ENCODE assay signal across 1 cellular context in the genomic region with DNA sequence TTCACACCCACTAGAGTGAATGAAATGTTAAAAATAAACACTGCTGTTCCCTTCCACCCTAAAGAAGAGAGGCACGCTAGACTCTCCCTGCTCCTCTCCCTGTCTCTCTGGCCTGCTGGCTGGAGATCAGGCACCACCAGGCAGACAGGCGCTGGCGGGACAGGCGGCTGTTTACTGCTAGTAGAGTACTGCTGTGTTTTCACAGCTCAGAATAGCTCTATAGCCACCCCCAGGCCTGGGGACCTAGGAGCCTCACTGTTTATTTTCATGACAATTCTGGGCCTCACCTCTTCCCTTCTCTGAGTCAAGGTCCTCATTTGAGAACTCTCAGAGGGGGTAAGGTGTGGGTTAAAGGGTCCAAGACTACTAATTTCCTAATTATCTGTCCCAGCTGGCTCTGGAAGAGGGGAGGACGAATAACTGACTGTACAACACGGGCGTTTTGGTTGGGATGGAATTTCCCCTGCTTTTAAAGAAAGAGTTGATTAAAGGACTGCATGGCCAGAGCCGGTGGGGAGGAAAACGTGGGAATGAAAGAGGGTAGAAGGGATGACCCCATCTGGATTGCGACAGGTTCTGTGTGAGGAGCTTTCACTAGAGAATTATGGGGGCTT.
A peak's percentile ranks its signal among the peaks of the same experiment; 100 is the strongest.
TF ChIP-seq lines count a peak whose summit lies in the region.

No MANE protein-coding gene starts in this region.

TF ChIP-seq in HepG2, 621 proteins besides CTCF, POLR2A, EP300 and RAD21 (continued from another document and continues in another):
- TF ChIP-seq, protein P1, sequence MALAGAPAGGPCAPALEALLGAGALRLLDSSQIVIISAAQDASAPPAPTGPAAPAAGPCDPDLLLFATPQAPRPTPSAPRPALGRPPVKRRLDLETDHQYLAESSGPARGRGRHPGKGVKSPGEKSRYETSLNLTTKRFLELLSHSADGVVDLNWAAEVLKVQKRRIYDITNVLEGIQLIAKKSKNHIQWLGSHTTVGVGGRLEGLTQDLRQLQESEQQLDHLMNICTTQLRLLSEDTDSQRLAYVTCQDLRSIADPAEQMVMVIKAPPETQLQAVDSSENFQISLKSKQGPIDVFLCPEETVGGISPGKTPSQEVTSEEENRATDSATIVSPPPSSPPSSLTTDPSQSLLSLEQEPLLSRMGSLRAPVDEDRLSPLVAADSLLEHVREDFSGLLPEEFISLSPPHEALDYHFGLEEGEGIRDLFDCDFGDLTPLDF (CRISPR knock-in tag; IDR thresholded peaks at IDR 0.05) = no peak
- TF ChIP-seq ZMYM4 (CRISPR knock-in tag; IDR thresholded peaks at IDR 0.05) (peak; percentile 15; the same call in 1 of the 2 replicates), EEA1 (CRISPR knock-in tag; IDR thresholded peaks at IDR 0.05; ENCODE audit: borderline replicate concordance) (no peak), RCOR2 (CRISPR knock-in tag; IDR thresholded peaks at IDR 0.05) (peak; percentile 39; the same call in 1 of the 2 replicates), SOX6 (IDR thresholded peaks at IDR 0.05) (no peak), SOX6 (CRISPR knock-in tag; IDR thresholded peaks at IDR 0.05) (peak; percentile 59), TARDBP (CRISPR knock-in tag; IDR thresholded peaks at IDR 0.05) (peak; percentile 78; the same call in 1 of the 2 replicates), ZFAT (CRISPR knock-in tag; conservative IDR thresholded peaks at IDR 0.05) (no peak), PHF21A (CRISPR knock-in tag; IDR thresholded peaks at IDR 0.05) (peak; percentile 88), ZSCAN22 (CRISPR knock-in tag; IDR thresholded peaks at IDR 0.05) (no peak), CREBL2 (CRISPR knock-in tag; IDR thresholded peaks at IDR 0.05; ENCODE audit: borderline replicate concordance) (no peak), SALL1 (CRISPR knock-in tag; IDR thresholded peaks at IDR 0.05) (peak; percentile 73), ZNF543 (CRISPR knock-in tag; IDR thresholded peaks at IDR 0.05) (peak; percentile 44; the same call in 1 of the 2 replicates), SRSF4 (IDR thresholded peaks at IDR 0.05; ENCODE audit: low read depth, low read length, poor library complexity, severe bottlenecking) (no peak), KAT2B (IDR thresholded peaks at IDR 0.05; ENCODE audit: borderline replicate concordance, low read depth, low read length) (no peak), SP1 (IDR thresholded peaks at IDR 0.05) (no peak), SP1 (CRISPR knock-in tag; IDR thresholded peaks at IDR 0.05) (no peak), ZFYVE20 (CRISPR knock-in tag; IDR thresholded peaks at IDR 0.05; ENCODE audit: borderline replicate concordance, low read depth) (no peak), HMG20A (CRISPR knock-in tag; IDR thresholded peaks at IDR 0.05; ENCODE audit: borderline replicate concordance) (peak; percentile 35; the same call in 1 of the 2 replicates), UBTF (CRISPR knock-in tag; IDR thresholded peaks at IDR 0.05) (peak; percentile 54), ZNF773 (CRISPR knock-in tag; IDR thresholded peaks at IDR 0.05; ENCODE audit: borderline replicate concordance) (no peak), GPN1 (CRISPR knock-in tag; IDR thresholded peaks at IDR 0.05; ENCODE audit: borderline replicate concordance) (no peak), ZNF550 (CRISPR knock-in tag; IDR thresholded peaks at IDR 0.05; ENCODE audit: borderline replicate concordance) (no peak), POGK (CRISPR knock-in tag; conservative IDR thresholded peaks at IDR 0.05) (0 out of 2 replicates have a peak, but pooled peaks have one; percentile 28), KDM5A (IDR thresholded peaks at IDR 0.05; ENCODE audit: borderline replicate concordance, low read length) (no peak), SMAD9 (CRISPR knock-in tag; IDR thresholded peaks at IDR 0.05) (no peak), CEBPZ (IDR thresholded peaks at IDR 0.05; ENCODE audit: low read length) (no peak), DZIP1 (CRISPR knock-in tag; IDR thresholded peaks at IDR 0.05) (no peak), TCF7L2 (IDR thresholded peaks at IDR 0.05; ENCODE audit: low read depth, low read length) (no peak), ZNF75D (CRISPR knock-in tag; IDR thresholded peaks at IDR 0.05; ENCODE audit: borderline replicate concordance) (no peak), ETV5 (CRISPR knock-in tag; IDR thresholded peaks at IDR 0.05; ENCODE audit: borderline replicate concordance) (no peak), ARHGAP35 (CRISPR knock-in tag; IDR thresholded peaks at IDR 0.05; ENCODE audit: borderline replicate concordance) (no peak), KAT8 (CRISPR knock-in tag; IDR thresholded peaks at IDR 0.05) (peak; percentile 39), PPARG (CRISPR knock-in tag; conservative IDR thresholded peaks at IDR 0.05) (peak; percentile 52), ZNF17 (CRISPR knock-in tag; IDR thresholded peaks at IDR 0.05) (no peak), SIN3A (IDR thresholded peaks at IDR 0.05; ENCODE audit: borderline replicate concordance, low read depth, low read length) (no peak), KDM6A (CRISPR knock-in tag; IDR thresholded peaks at IDR 0.05; ENCODE audit: low read depth) (peak; percentile 36; the same call in 1 of the 2 replicates)
- TF ChIP-seq, protein P2, sequence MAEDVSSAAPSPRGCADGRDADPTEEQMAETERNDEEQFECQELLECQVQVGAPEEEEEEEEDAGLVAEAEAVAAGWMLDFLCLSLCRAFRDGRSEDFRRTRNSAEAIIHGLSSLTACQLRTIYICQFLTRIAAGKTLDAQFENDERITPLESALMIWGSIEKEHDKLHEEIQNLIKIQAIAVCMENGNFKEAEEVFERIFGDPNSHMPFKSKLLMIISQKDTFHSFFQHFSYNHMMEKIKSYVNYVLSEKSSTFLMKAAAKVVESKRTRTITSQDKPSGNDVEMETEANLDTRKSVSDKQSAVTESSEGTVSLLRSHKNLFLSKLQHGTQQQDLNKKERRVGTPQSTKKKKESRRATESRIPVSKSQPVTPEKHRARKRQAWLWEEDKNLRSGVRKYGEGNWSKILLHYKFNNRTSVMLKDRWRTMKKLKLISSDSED (CRISPR knock-in tag; IDR thresholded peaks at IDR 0.05) = no peak
- TF ChIP-seq, protein P3, sequence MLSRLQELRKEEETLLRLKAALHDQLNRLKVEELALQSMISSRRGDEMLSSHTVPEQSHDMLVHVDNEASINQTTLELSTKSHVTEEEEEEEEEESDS (CRISPR knock-in tag; IDR thresholded peaks at IDR 0.05; ENCODE audit: borderline replicate concordance) = no peak
- TF ChIP-seq, protein P4, sequence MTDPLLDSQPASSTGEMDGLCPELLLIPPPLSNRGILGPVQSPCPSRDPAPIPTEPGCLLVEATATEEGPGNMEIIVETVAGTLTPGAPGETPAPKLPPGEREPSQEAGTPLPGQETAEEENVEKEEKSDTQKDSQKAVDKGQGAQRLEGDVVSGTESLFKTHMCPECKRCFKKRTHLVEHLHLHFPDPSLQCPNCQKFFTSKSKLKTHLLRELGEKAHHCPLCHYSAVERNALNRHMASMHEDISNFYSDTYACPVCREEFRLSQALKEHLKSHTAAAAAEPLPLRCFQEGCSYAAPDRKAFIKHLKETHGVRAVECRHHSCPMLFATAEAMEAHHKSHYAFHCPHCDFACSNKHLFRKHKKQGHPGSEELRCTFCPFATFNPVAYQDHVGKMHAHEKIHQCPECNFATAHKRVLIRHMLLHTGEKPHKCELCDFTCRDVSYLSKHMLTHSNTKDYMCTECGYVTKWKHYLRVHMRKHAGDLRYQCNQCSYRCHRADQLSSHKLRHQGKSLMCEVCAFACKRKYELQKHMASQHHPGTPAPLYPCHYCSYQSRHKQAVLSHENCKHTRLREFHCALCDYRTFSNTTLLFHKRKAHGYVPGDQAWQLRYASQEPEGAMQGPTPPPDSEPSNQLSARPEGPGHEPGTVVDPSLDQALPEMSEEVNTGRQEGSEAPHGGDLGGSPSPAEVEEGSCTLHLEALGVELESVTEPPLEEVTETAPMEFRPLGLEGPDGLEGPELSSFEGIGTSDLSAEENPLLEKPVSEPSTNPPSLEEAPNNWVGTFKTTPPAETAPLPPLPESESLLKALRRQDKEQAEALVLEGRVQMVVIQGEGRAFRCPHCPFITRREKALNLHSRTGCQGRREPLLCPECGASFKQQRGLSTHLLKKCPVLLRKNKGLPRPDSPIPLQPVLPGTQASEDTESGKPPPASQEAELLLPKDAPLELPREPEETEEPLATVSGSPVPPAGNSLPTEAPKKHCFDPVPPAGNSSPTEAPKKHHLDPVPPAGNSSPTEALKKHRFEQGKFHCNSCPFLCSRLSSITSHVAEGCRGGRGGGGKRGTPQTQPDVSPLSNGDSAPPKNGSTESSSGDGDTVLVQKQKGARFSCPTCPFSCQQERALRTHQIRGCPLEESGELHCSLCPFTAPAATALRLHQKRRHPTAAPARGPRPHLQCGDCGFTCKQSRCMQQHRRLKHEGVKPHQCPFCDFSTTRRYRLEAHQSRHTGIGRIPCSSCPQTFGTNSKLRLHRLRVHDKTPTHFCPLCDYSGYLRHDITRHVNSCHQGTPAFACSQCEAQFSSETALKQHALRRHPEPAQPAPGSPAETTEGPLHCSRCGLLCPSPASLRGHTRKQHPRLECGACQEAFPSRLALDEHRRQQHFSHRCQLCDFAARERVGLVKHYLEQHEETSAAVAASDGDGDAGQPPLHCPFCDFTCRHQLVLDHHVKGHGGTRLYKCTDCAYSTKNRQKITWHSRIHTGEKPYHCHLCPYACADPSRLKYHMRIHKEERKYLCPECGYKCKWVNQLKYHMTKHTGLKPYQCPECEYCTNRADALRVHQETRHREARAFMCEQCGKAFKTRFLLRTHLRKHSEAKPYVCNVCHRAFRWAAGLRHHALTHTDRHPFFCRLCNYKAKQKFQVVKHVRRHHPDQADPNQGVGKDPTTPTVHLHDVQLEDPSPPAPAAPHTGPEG (CRISPR knock-in tag; IDR thresholded peaks at IDR 0.05) = no peak
- TF ChIP-seq, protein P5, sequence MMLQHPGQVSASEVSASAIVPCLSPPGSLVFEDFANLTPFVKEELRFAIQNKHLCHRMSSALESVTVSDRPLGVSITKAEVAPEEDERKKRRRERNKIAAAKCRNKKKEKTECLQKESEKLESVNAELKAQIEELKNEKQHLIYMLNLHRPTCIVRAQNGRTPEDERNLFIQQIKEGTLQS (CRISPR knock-in tag; IDR thresholded peaks at IDR 0.05) = no peak
